In the genomic region with DNA sequence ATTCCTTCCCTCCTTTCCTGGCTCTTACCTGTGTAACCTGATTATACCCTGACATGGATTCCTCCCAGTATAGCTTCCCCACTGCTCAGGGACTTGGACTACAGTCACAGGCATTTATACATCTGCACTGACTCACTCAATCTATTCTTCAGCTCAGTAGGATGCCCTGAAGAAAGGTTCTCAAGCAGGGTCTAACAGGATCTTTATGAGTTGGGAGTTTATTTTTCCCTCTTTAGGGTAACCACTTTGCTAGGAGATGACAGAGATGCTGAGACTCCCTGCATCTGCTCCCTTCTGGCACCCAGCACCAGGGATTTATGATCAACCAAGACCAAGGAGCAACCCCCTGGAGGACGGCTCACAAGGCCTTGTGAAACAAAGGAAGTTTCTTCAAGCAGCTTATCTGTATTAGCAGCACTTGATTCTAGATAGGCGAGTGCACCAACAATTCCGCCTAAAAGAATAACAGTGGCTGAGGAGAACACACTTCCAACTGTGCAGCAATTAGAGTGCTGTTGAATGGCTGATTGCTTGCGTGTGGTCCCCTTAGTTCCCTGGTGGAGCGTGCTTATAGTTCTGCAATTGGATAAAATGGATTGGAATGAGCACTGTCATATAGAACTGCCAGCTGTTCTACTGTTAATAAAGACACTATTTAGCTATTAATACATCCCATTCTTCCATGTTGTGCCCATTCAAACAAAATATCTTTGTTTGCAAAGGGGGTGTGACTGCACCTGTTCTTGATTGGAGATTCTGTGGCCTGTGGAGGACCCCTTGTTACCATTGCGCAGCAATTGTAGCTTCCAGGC, we compare ENCODE assay signal across 13 cellular contexts.
DNase-seq lines count a peak whose midpoint lies in the region; ATAC-seq, FAIRE-seq and TF ChIP-seq lines count a peak whose summit lies in the region.
"Had no signal": no experiment of that assay in that cellular context is flagged by ENCODE, and none has a peak within 500 bp of the region (broad histone marks: within the 10 kb centered on the region; RNA-seq: fewer than 3 reads in every experiment).

No MANE protein-coding gene starts in this region.

- no peaks in the 10 kb centered on the region for H3K27me3 Mint-ChIP-seq in CD4-positive, alpha-beta T cell

- CTCF ChIA-PET in CD4-positive, alpha-beta T cell (lab: Charles Lee) = no interaction called here

- no peaks in the 10 kb centered on the region for H3K9me3 ChIP-seq in thyroid gland
- no peaks in the 10 kb centered on the region for H3K9me3 ChIP-seq in CD4-positive, alpha-beta T cell (ENCODE audit: control insufficient read depth, low read length)

- H3K4me1 ChIP-seq in thyroid gland = peaks cover 14 to 20% of the 10 kb centered on the region in 2 donors

- no peaks in the 10 kb centered on the region for H3K36me3 ChIP-seq in thyroid gland

- TF ChIP-seq CTCF in VCaP (conservative IDR thresholded peaks at IDR 0.05) (no peak), thyroid gland (IDR thresholded peaks at IDR 0.05) (no peak)
- TF ChIP-seq CTCF in CD4-positive, alpha-beta T cell (IDR thresholded peaks at IDR 0.05) = no peak

- no peak overlapping the region for H3K4me3 ChIP-seq in thyroid gland (replicated peaks in 1 of 3)
- H3K4me3 ChIP-seq: coronary artery had no signal

- peaks cover 2% of the 10 kb centered on the region for H3K9me3 Mint-ChIP-seq in CD4-positive, alpha-beta T cell

- no peak for FAIRE-seq in GM12891 (lab: Jason Lieb, UNC)
- FAIRE-seq: RCC 7860, TTC549 had no signal

- peak overlapping the region; percentile 99 for H3K27ac ChIP-seq in VCaP
- H3K27ac ChIP-seq in thyroid gland = peak overlapping the region in 1 of 3 donors; percentile 66
- H3K27ac ChIP-seq in CD4-positive, alpha-beta T cell (ENCODE audit: low read depth, low read length) = no peak overlapping the region
- H3K27ac ChIP-seq: coronary artery had no signal

- no peaks in the 10 kb centered on the region for H3K36me3 Mint-ChIP-seq in CD4-positive, alpha-beta T cell (ENCODE audit: low read depth)
- H3K36me3 Mint-ChIP-seq: naive B cell had no signal

- peak; percentile 54 for DNase-seq in NCI-H2107 treated with DMSO at 0.1 percent for 48 hours (lab: John Stamatoyannopoulos, UW; ENCODE audit: unreplicated experiment)
- no peak for DNase-seq in NCI-H2107 (lab: John Stamatoyannopoulos, UW)
- DNase-seq in iPS-NIHi11 (ENCODE audit: low spot score) = peak; percentile 62
- peak; percentile 12 to 22 for DNase-seq in thyroid gland
- no peak for DNase-seq in CD4-positive, alpha-beta T cell
- no peak for DNase-seq in SKM-1 treated with dmso at 0.1 percent for 144 hours (lab: John Stamatoyannopoulos, UW; ENCODE audit: unreplicated experiment)
- DNase-seq in GM12891 (ENCODE audit: insufficient read length, low spot score) = no peak
- DNase-seq: GOT3, naive B cell had no signal

- no peak for TF ChIP-seq POLR2A in thyroid gland (IDR thresholded peaks at IDR 0.05)
- no peak for TF ChIP-seq POLR2A in GM12891 (IDR thresholded peaks at IDR 0.05; ENCODE audit: low read depth, low read length)

- intact Hi-C loops in thyroid gland (cut with DNase I) = no loop called here
- intact Hi-C loops in CD4-positive, alpha-beta T cell (cut with DNase I, micrococcal nuclease) = no loop called here

- no peak overlapping the region for H3K4me3 Mint-ChIP-seq in CD4-positive, alpha-beta T cell
- H3K4me3 Mint-ChIP-seq: naive B cell had no signal

- WGBS in thyroid gland, 2 donors = 34 to 42% methylated on average over 6 of the region's 6 CpGs

- no peaks in the 10 kb centered on the region for H3K27me3 ChIP-seq in thyroid gland
- H3K27me3 ChIP-seq in CD4-positive, alpha-beta T cell (ENCODE audit: control insufficient read depth, insufficient read depth, low read length) = no peaks in the 10 kb centered on the region

- no peak overlapping the region for H3K27ac Mint-ChIP-seq in CD4-positive, alpha-beta T cell
- H3K27ac Mint-ChIP-seq: naive B cell had no signal

- no peaks in the 10 kb centered on the region for H3K4me1 Mint-ChIP-seq in CD4-positive, alpha-beta T cell (ENCODE audit: low read depth)
- H3K4me1 Mint-ChIP-seq: naive B cell had no signal

- ATAC-seq in CD4-positive, alpha-beta T cell (ENCODE audit: poor library complexity) = no peak

- POLR2A ChIA-PET in CD4-positive, alpha-beta T cell (lab: Charles Lee) = no interaction called here

TF ChIP-seq in GM12891, 5 proteins besides CTCF, POLR2A, EP300 and RAD21:
- TF ChIP-seq POLR2AphosphoS5 (IDR thresholded peaks at IDR 0.05; ENCODE audit: low read depth, low read length) (no peak), TAF1 (IDR thresholded peaks at IDR 0.05; ENCODE audit: low read depth, low read length) (no peak), PAX5 (IDR thresholded peaks at IDR 0.05; ENCODE audit: insufficient read depth, low read length, severe bottlenecking) (no peak), SPI1 (IDR thresholded peaks at IDR 0.05; ENCODE audit: low read depth, low read length) (no peak), POU2F2 (IDR thresholded peaks at IDR 0.05; ENCODE audit: low read depth, low read length) (no peak)

Comparison
In these comparisons a context has a peak if more than half of its experiments do, and no peak if none do; other contexts are left out.
1. DNase-seq: peak in NCI-H2107 treated with DMSO at 0.1 percent for 48 hours (single experiment), iPS-NIHi11 (single experiment) and thyroid gland (2 of 2); none in NCI-H2107 (single experiment), CD4-positive, alpha-beta T cell (0 of 10), SKM-1 treated with dmso at 0.1 percent for 144 hours (single experiment) and GM12891 (single experiment).